ENCODE assay signal across 19 cellular contexts in genomic region chr7:128066858-128067257, GRCh38. TPM values are rescaled to one million over a fixed set of nuclear protein-coding genes. Genes with fewer than 3 reads are reported as not detected.
A peak's percentile ranks its signal among the peaks of the same experiment; 100 is the strongest.
DNase-seq lines count a peak whose midpoint lies in the region; ATAC-seq and TF ChIP-seq lines count a peak whose summit lies in the region.
"Had no signal": no experiment of that assay in that cellular context is flagged by ENCODE, and none has a peak within 500 bp of the region (broad histone marks: within the 10 kb centered on the region; RNA-seq: fewer than 3 reads in every experiment).

No MANE protein-coding gene starts in this region.

- ATAC-seq in HG02763 (IDR thresholded peaks at IDR 0.05; ENCODE audit: unreplicated experiment) = no peak
- ATAC-seq: A549, HepG2 had no signal

- DNase-seq in AG10803 (ENCODE audit: low read depth) (no peak), astrocyte of the spinal cord (ENCODE audit: low read depth, low spot score) (no peak), neural progenitor cell (ENCODE audit: low spot score) (peak; percentile 36), immature natural killer cell (no peak), cortex of kidney (lab: John Stamatoyannopoulos, UW) (no peak), colonic mucosa (no peak)
- DNase-seq: CD8-positive, alpha-beta memory T cell; DMS79; GM23248; MG63; NCI-H1092 treated with DMSO at 0.1 percent for 48 hours; NCI-H510A treated with DMSO at 0.1 percent for 48 hours had no signal

- H3K27ac ChIP-seq in HEK293 (ENCODE audit: extremely low read depth, low read depth, low read length) = no peak overlapping the region
- no peak overlapping the region for H3K27ac ChIP-seq in neural progenitor cell
- H3K27ac ChIP-seq in colonic mucosa = no peak overlapping the region
- H3K27ac ChIP-seq: A549, GM23248, KMS-11, SK-N-MC had no signal

- no peaks in the 10 kb centered on the region for H3K79me2 ChIP-seq in neural progenitor cell (ENCODE audit: low read depth)

- H3K9me3 ChIP-seq in HEK293 (ENCODE audit: control insufficient read depth, insufficient read depth, low read depth, low read length) = no peaks in the 10 kb centered on the region
- no peaks in the 10 kb centered on the region for H3K9me3 ChIP-seq in neural progenitor cell (ENCODE audit: low read depth)
- no peaks in the 10 kb centered on the region for H3K9me3 ChIP-seq in colonic mucosa
- H3K9me3 ChIP-seq: A549, MG63 had no signal

- peaks cover 3% of the 10 kb centered on the region for H3F3A ChIP-seq in neural progenitor cell (ENCODE audit: low read depth)

- H3K27ac Mint-ChIP-seq in neural progenitor cell (no peak overlapping the region), immature natural killer cell (no peak overlapping the region)
- H3K27ac Mint-ChIP-seq: B cell had no signal

- peaks cover 2% of the 10 kb centered on the region for H3K27me3 Mint-ChIP-seq in neural progenitor cell (ENCODE audit: insufficient read depth, low read depth)
- H3K27me3 Mint-ChIP-seq in immature natural killer cell (ENCODE audit: low read depth in 3 of 3) = peaks cover 0 to 3% (median 0%) of the 10 kb centered on the region in 3 donors
- H3K27me3 Mint-ChIP-seq: B cell had no signal

- H4K20me1 ChIP-seq in neural progenitor cell (ENCODE audit: low read depth) = peaks cover 13% of the 10 kb centered on the region

- H3K9ac ChIP-seq in neural progenitor cell = no peak overlapping the region
- H3K9ac ChIP-seq in colonic mucosa (ENCODE audit: low read depth in 2 of 2, low read length in 2 of 2) = no peak overlapping the region
- H3K9ac ChIP-seq: GM23248, KMS-11 had no signal

- peaks cover 17% of the 10 kb centered on the region for H3K4me1 Mint-ChIP-seq in neural progenitor cell
- H3K4me1 Mint-ChIP-seq in immature natural killer cell = peaks cover 2 to 16% of the 10 kb centered on the region in 2 donors
- H3K4me1 Mint-ChIP-seq: B cell had no signal

- intact Hi-C loops in colonic mucosa (cut with DNase I) = no loop called here

- POLR2A ChIA-PET in HEK293 (lab: Yijun Ruan, JAX) = no interaction called here

- H3K9me3 Mint-ChIP-seq in neural progenitor cell = no peaks in the 10 kb centered on the region
- H3K9me3 Mint-ChIP-seq in immature natural killer cell = no peaks in the 10 kb centered on the region
- H3K9me3 Mint-ChIP-seq: CD8-positive, alpha-beta memory T cell had no signal

- H3K27me3 ChIP-seq in neural progenitor cell (no peaks in the 10 kb centered on the region), colonic mucosa (no peaks in the 10 kb centered on the region)
- H3K27me3 ChIP-seq: MG63 had no signal

- H3K4me3 ChIP-seq in AG10803 (ENCODE audit: low read length) = no peak overlapping the region
- no peak overlapping the region for H3K4me3 ChIP-seq in HEK293 (ENCODE audit: low read depth, low read length)
- H3K4me3 ChIP-seq in astrocyte of the spinal cord (ENCODE audit: low read depth, low read length) = no peak overlapping the region
- H3K4me3 ChIP-seq in neural progenitor cell = no peak overlapping the region
- H3K4me3 ChIP-seq in colonic mucosa = no peak overlapping the region
- H3K4me3 ChIP-seq: A549, GM23248, MG63 had no signal

- in situ Hi-C loops in astrocyte of the spinal cord (cut with HindIII; ENCODE audit: low sequenced_read_pairs) = loop anchor here (25.0 kb wide), 1 partner anchor 145 kb away; no protein-coding TSS in a partner anchor

- H2AFZ ChIP-seq in neural progenitor cell (replicated peaks) = no peak overlapping the region
- H2AFZ ChIP-seq: GM23248 had no signal

- CTCF ChIA-PET in HEK293 (lab: Yijun Ruan, JAX) = interaction anchor here (0.9 kb wide), 1 partner anchor 43 kb away, joined by 3 read pairs; no protein-coding TSS in a partner anchor

- no peaks in the 10 kb centered on the region for H3K4me1 ChIP-seq in HEK293 (ENCODE audit: control insufficient read depth, insufficient read depth, low read length)
- H3K4me1 ChIP-seq in neural progenitor cell = peaks cover 7% of the 10 kb centered on the region
- no peaks in the 10 kb centered on the region for H3K4me1 ChIP-seq in colonic mucosa
- H3K4me1 ChIP-seq: A549 had no signal

- H3K36me3 ChIP-seq in HEK293 (ENCODE audit: control insufficient read depth in 2 of 2, insufficient read depth in 1 of 2, low read length in 2 of 2) = no peaks in the 10 kb centered on the region
- H3K36me3 ChIP-seq in neural progenitor cell = no peaks in the 10 kb centered on the region
- no peaks in the 10 kb centered on the region for H3K36me3 ChIP-seq in colonic mucosa
- H3K36me3 ChIP-seq: MG63 had no signal

- H3K4me3 Mint-ChIP-seq in neural progenitor cell (no peak overlapping the region), immature natural killer cell (no peak overlapping the region)
- H3K4me3 Mint-ChIP-seq: B cell; CD8-positive, alpha-beta memory T cell had no signal

- peaks cover 5% of the 10 kb centered on the region for H3K36me3 Mint-ChIP-seq in neural progenitor cell
- peaks cover 0 to 4% (median 0%) of the 10 kb centered on the region in 3 donors for H3K36me3 Mint-ChIP-seq in immature natural killer cell

- no peak overlapping the region for H3K4me2 ChIP-seq in neural progenitor cell
- H3K4me2 ChIP-seq: A549, KMS-11 had no signal

- TF ChIP-seq CTCF in AG10803 (conservative IDR thresholded peaks at IDR 0.05; ENCODE audit: low read length) (peak; percentile 13; the same call in 1 of the 2 replicates), HEK293 (tag by site-specific recombination; IDR thresholded peaks at IDR 0.05) (no peak), astrocyte of the spinal cord (IDR thresholded peaks at IDR 0.05; ENCODE audit: low read depth, low read length) (peak; percentile 27), neural progenitor cell (IDR thresholded peaks at IDR 0.05) (peak; percentile 44), colonic mucosa (IDR thresholded peaks at IDR 0.05) (no peak)

TF ChIP-seq in HEK293, 187 proteins besides CTCF, POLR2A, EP300 and RAD21:
- TF ChIP-seq SCRT2 (tag by site-specific recombination; IDR thresholded peaks at IDR 0.05) (peak; percentile 41), GLI4 (tag by site-specific recombination; IDR thresholded peaks at IDR 0.05) (no peak), ZNF26 (tag by site-specific recombination; IDR thresholded peaks at IDR 0.05) (no peak)

RNA-seq across cellular contexts. Expression of gene LRRC4, which starts 35.6 kb away (rescaled TPM):
- total RNA-seq in neural progenitor cell (ENCODE audit: low replicate concordance) (19.8 and 26.9 TPM in 2 replicates), colonic mucosa (1 to 10 TPM in 1 of 2 donors, under 1 TPM in 1; 0.17 to 1.9 TPM)
- polyA plus RNA-seq in immature natural killer cell = under 1 TPM in 2 of 3 donors, not detected in 1; 0.08 to 0.36 TPM
- total RNA-seq: HepG2 had no signal
- polyA plus RNA-seq: A549; CD8-positive, alpha-beta memory T cell; HepG2 had no signal

Comparison
In these comparisons a context has a peak if more than half of its experiments do, and no peak if none do; other contexts are left out.
1. CTCF ChIP-seq: peak in AG10803 (single experiment), astrocyte of the spinal cord (single experiment) and neural progenitor cell (single experiment); none in HEK293 (single experiment) and colonic mucosa (single experiment).